ENCODE assay signal across 8 cellular contexts in the genomic region with DNA sequence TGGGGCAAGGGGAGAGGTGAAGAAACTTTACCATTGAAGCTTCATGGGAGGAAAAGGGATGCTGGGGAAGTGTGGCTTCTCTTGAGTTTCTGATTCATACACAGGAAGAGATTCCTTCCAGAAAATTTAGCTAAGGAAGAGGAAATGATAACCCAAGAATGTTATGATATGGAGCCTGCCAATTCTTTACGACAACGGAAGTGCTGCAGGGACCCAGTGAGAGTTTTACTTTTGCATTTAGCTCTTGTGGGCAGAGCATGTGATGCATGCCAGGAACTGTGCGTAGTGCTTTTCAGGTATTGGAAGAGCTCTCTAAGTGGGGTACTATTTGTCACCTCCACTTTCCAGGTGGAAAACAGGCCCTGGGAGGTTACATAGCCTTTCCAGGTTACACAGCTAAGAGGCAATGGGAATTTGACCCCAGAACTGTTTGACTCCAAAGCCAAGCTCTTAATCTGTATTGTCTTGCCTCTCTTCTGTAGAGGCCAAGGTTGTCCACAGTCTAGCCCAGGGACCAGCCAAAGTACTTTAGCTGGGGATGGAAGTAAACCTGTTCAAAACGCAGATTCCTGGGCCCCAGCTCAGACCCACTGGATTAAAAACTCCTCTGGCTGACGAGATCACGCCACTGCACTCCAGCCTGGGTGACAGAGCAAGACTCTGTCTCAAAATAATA. TPM values are rescaled to one million over a fixed set of nuclear protein-coding genes. Genes with fewer than 3 reads are reported as not detected.
DNase-seq lines count a peak whose midpoint lies in the region; ATAC-seq and TF ChIP-seq lines count a peak whose summit lies in the region.

No MANE protein-coding gene starts in this region.

- WGBS in right cardiac atrium: 58% methylated on average over 6 of the region's 6 CpGs

- H3K27me3 Mint-ChIP-seq in CD14-positive monocyte (ENCODE audit: low read depth in 3 of 3): peaks cover 0 to 2% (median 0%) of the 10 kb centered on the region in 3 donors
- H3K27me3 Mint-ChIP-seq in GM23338 (ENCODE audit: insufficient read depth, low read depth, poor library complexity): peaks cover 8% of the 10 kb centered on the region

- H3K27me3 ChIP-seq in GM23338 (ENCODE audit: insufficient read depth): no peaks in the 10 kb centered on the region
- no peaks in the 10 kb centered on the region for H3K27me3 ChIP-seq in right cardiac atrium (ENCODE audit: control insufficient read depth, insufficient read depth)
- H3K27me3 ChIP-seq in Karpas-422 (ENCODE audit: low read length): no peaks in the 10 kb centered on the region

- peak overlapping the region; percentile 46 for H3K4me2 ChIP-seq in GM23338
- no peak overlapping the region for H3K4me2 ChIP-seq in Karpas-422 (ENCODE audit: low read depth, low read length, poor library complexity, severe bottlenecking)

- peaks cover 34% of the 10 kb centered on the region for H3K4me1 ChIP-seq in GM23338 (ENCODE audit: insufficient read depth)
- H3K4me1 ChIP-seq in right cardiac atrium (ENCODE audit: control insufficient read depth, insufficient read depth, low read length): peaks cover 10% of the 10 kb centered on the region
- H3K4me1 ChIP-seq in Karpas-422 (ENCODE audit: low read length): no peaks in the 10 kb centered on the region

- peaks cover 66% of the 10 kb centered on the region for H3K4me1 Mint-ChIP-seq in CD14-positive monocyte
- H3K4me1 Mint-ChIP-seq in GM23338: peaks cover 38% of the 10 kb centered on the region

- H3K9me3 ChIP-seq in right cardiac atrium (ENCODE audit: control insufficient read depth, low read length) (no peaks in the 10 kb centered on the region), Karpas-422 (ENCODE audit: low read length) (no peaks in the 10 kb centered on the region)

- H3K79me2 ChIP-seq in GM23338 (replicated peaks; ENCODE audit: insufficient read depth) (peaks cover 64% of the 10 kb centered on the region), Karpas-422 (ENCODE audit: low read length) (no peaks in the 10 kb centered on the region)

- H3K4me3 Mint-ChIP-seq in CD14-positive monocyte (peak overlapping the region; percentile 7 to 69), GM23338 (no peak overlapping the region)

- peak overlapping the region; percentile 85 to 89 (median 87) for H3K27ac Mint-ChIP-seq in CD14-positive monocyte
- peak overlapping the region; percentile 33; the same call in 1 of the 2 replicates for H3K27ac Mint-ChIP-seq in GM23338

- TF ChIP-seq CTCF in CD14-positive monocyte (IDR thresholded peaks at IDR 0.05) (no peak), GM23338 (conservative IDR thresholded peaks at IDR 0.05; ENCODE audit: low read depth in 2 of 2) (no peak)

- peaks cover 0 to 3% (median 0%) of the 10 kb centered on the region in 7 donors for H3K9me3 Mint-ChIP-seq in CD14-positive monocyte
- peaks cover 12% of the 10 kb centered on the region; the same call in 2 of the 3 replicates for H3K9me3 Mint-ChIP-seq in GM23338

- H3K36me3 Mint-ChIP-seq in CD14-positive monocyte (peaks cover 11 to 26% of the 10 kb centered on the region in 2 donors), GM23338 (ENCODE audit: low read depth) (peaks cover 14% of the 10 kb centered on the region; the same call in 2 of the 3 replicates)

- 0 out of 2 replicates have a peak overlapping the region, but pooled peaks have one; percentile 61 for H3K27ac ChIP-seq in GM23338 (ENCODE audit: low read depth)
- H3K27ac ChIP-seq in right cardiac atrium (ENCODE audit: low read length): peak overlapping the region; percentile 81
- no peak overlapping the region for H3K27ac ChIP-seq in Karpas-422 (ENCODE audit: low read length)

- H2AFZ ChIP-seq in GM23338 (no peak overlapping the region), Karpas-422 (ENCODE audit: low read length) (no peak overlapping the region)

- H3F3A ChIP-seq in GM23338 (replicated peaks; ENCODE audit: low read depth): 0 out of 2 replicates have a peak, but pooled peaks cover 4% of the 10 kb centered on the region

- H3K36me3 ChIP-seq in GM23338 (ENCODE audit: insufficient read depth) (no peaks in the 10 kb centered on the region; the same call in 1 of the 2 replicates), Karpas-422 (ENCODE audit: insufficient read depth, low read length) (no peaks in the 10 kb centered on the region)

- H3K9ac ChIP-seq in Karpas-422 (ENCODE audit: low read length): no peak overlapping the region

- H3K9me2 ChIP-seq in GM23338 (ENCODE audit: insufficient read depth): no peaks in the 10 kb centered on the region
- H3K9me2 ChIP-seq in Karpas-422 (replicated peaks; ENCODE audit: insufficient read depth, low read length): no peaks in the 10 kb centered on the region

- H3K4me3 ChIP-seq in GM23338: no peak overlapping the region
- H3K4me3 ChIP-seq in right cardiac atrium (ENCODE audit: low read length): no peak overlapping the region
- no peak overlapping the region for H3K4me3 ChIP-seq in Karpas-422 (ENCODE audit: low read length)

- intact Hi-C loops in CD14-positive monocyte (cut with micrococcal nuclease) (no loop called here), right cardiac atrium (cut with DNase I) (no loop called here)

- DNase-seq in CD14-positive monocyte (ENCODE audit: low spot score) (no peak), GM23338 (ENCODE audit: low spot score) (no peak), right cardiac atrium (peak in 1 of 3 donors; percentile 57), epidermal melanocyte (ENCODE audit: insufficient read length, low spot score) (no peak), Karpas-422 (no peak), SIG-M5 treated with dmso at 0.1 percent for 504 hours (lab: John Stamatoyannopoulos, UW; ENCODE audit: unreplicated experiment) (no peak)
- peak; percentile 33 for DNase-seq in activated CD4-positive, alpha-beta T cell treated with anti-CD3 and anti-CD28 coated beads, Interleukin-2, amount 50 U/mL, for 1 hour

- no peak for ATAC-seq in GM23338
- peak; percentile 82 to 92 for ATAC-seq in right cardiac atrium
- ATAC-seq in HG03095 (IDR thresholded peaks at IDR 0.05; ENCODE audit: unreplicated experiment): no peak

- H4K20me1 ChIP-seq in GM23338 (replicated peaks; ENCODE audit: insufficient read depth): no peaks in the 10 kb centered on the region; the same call in 1 of the 2 replicates
- H4K20me1 ChIP-seq in Karpas-422 (ENCODE audit: insufficient read depth, low read depth, low read length): no peaks in the 10 kb centered on the region

TF ChIP-seq in GM23338, 12 proteins besides CTCF, POLR2A, EP300 and RAD21:
- TF ChIP-seq JUNB (IDR thresholded peaks at IDR 0.05; ENCODE audit: unreplicated experiment): no peak
- no peak for TF ChIP-seq CREB1 (CRISPR knock-in tag; IDR thresholded peaks at IDR 0.05; ENCODE audit: low read depth)
- TF ChIP-seq, protein P1, sequence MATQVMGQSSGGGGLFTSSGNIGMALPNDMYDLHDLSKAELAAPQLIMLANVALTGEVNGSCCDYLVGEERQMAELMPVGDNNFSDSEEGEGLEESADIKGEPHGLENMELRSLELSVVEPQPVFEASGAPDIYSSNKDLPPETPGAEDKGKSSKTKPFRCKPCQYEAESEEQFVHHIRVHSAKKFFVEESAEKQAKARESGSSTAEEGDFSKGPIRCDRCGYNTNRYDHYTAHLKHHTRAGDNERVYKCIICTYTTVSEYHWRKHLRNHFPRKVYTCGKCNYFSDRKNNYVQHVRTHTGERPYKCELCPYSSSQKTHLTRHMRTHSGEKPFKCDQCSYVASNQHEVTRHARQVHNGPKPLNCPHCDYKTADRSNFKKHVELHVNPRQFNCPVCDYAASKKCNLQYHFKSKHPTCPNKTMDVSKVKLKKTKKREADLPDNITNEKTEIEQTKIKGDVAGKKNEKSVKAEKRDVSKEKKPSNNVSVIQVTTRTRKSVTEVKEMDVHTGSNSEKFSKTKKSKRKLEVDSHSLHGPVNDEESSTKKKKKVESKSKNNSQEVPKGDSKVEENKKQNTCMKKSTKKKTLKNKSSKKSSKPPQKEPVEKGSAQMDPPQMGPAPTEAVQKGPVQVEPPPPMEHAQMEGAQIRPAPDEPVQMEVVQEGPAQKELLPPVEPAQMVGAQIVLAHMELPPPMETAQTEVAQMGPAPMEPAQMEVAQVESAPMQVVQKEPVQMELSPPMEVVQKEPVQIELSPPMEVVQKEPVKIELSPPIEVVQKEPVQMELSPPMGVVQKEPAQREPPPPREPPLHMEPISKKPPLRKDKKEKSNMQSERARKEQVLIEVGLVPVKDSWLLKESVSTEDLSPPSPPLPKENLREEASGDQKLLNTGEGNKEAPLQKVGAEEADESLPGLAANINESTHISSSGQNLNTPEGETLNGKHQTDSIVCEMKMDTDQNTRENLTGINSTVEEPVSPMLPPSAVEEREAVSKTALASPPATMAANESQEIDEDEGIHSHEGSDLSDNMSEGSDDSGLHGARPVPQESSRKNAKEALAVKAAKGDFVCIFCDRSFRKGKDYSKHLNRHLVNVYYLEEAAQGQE (IDR thresholded peaks at IDR 0.05; ENCODE audit: unreplicated experiment): no peak
- TF ChIP-seq STAT1 (IDR thresholded peaks at IDR 0.05; ENCODE audit: unreplicated experiment): no peak
TF ChIP-seq in GM23338: peak in this region for 0.

RNA-seq across cellular contexts. Expression of a gene that starts 23.0 kb away (rescaled TPM):
- polyA plus RNA-seq in CD14-positive monocyte: 100 to 1,000 TPM; 146 to 148 TPM
- total RNA-seq in GM23338 (2014; rRNA removed; shearing (Covaris generic)): 23.6 and 32.2 TPM in 2 replicates
- 88.3 and 93.6 TPM in 2 replicates for polyA plus RNA-seq in GM23338 (2016; fragmentation: Nextera tagmentation; extraction: Ambion mirVana)
- 1 to 10 TPM; 5.7 to 8.4 (median 6.7) TPM for total RNA-seq in right cardiac atrium
- polyA plus RNA-seq in right cardiac atrium: 4.8 TPM
- total RNA-seq in Karpas-422 (2014; rRNA removed; shearing (Covaris generic); ENCODE audit: low replicate concordance): 7.1 and 8.9 TPM in 2 replicates

Comparison
In these comparisons a context has a peak if more than half of its experiments do, and no peak if none do; other contexts are left out.
1. ATAC-seq: peak in right cardiac atrium (2 of 2); none in GM23338 (single experiment) and HG03095 (single experiment).